In genomic region chr14:75711134-75711795, GRCh38 we compare ENCODE assay signal across 8 cellular contexts. TPM values are rescaled to one million over a fixed set of nuclear protein-coding genes. Genes with fewer than 3 reads are reported as not detected.
A peak's percentile ranks its signal among the peaks of the same experiment; 100 is the strongest.
DNase-seq lines count a peak whose midpoint lies in the region; ATAC-seq and TF ChIP-seq lines count a peak whose summit lies in the region.

No MANE protein-coding gene starts in this region.

- H3K9me3 Mint-ChIP-seq in HFFc6: no peaks in the 10 kb centered on the region

- H3F3A ChIP-seq in neural cell (ENCODE audit: insufficient read depth, low read length, poor library complexity, severe bottlenecking): no peaks in the 10 kb centered on the region

- no peak overlapping the region for H3K27ac ChIP-seq in DND-41 (ENCODE audit: low read length)
- peak overlapping the region; percentile 47 for H3K27ac ChIP-seq in fibroblast of lung (ENCODE audit: insufficient read depth, low read length)
- H3K27ac ChIP-seq in neural cell (ENCODE audit: low read length): no peak overlapping the region

- no peak for TF ChIP-seq EP300 in neural cell (conservative IDR thresholded peaks at IDR 0.05; ENCODE audit: poor library complexity, severe bottlenecking)

- peak; percentile 71 for TF ChIP-seq CTCF in DND-41 (IDR thresholded peaks at IDR 0.05; ENCODE audit: borderline replicate concordance, extremely low read depth, low read length, poor library complexity, severe bottlenecking)
- peak; percentile 95 for TF ChIP-seq CTCF in HFFc6 (IDR thresholded peaks at IDR 0.05)
- peak; percentile 96 to 97 for TF ChIP-seq CTCF in fibroblast of lung (conservative IDR thresholded peaks at IDR 0.05 in 1 of 2, IDR thresholded peaks at IDR 0.05 in 1 of 2; ENCODE audit: low read depth in 1 of 2, low read length in 2 of 2)
- peak; percentile 49 for TF ChIP-seq CTCF in neural cell (IDR thresholded peaks at IDR 0.05; ENCODE audit: poor library complexity, severe bottlenecking)

- peak; percentile 35 for TF ChIP-seq RAD21 in neural cell (conservative IDR thresholded peaks at IDR 0.05)

- no peaks in the 10 kb centered on the region for H3K79me2 ChIP-seq in DND-41 (ENCODE audit: insufficient read depth, low read length)
- no peaks in the 10 kb centered on the region for H3K79me2 ChIP-seq in fibroblast of lung (ENCODE audit: control insufficient read depth, insufficient read depth, low read length)
- H3K79me2 ChIP-seq in neural cell (replicated peaks; ENCODE audit: insufficient read depth, low read length): no peaks in the 10 kb centered on the region

- H3K4me1 ChIP-seq in DND-41 (ENCODE audit: insufficient read depth, low read length): no peaks in the 10 kb centered on the region
- H3K4me1 ChIP-seq in fibroblast of lung (ENCODE audit: control insufficient read depth, extremely low read depth, insufficient read depth, low read length): peaks cover 10% of the 10 kb centered on the region

- H3K4me3 ChIP-seq in DND-41 (ENCODE audit: low read depth in 1 of 2, low read length in 2 of 2) (no peak overlapping the region), fibroblast of lung (replicated peaks in 1 of 4; ENCODE audit: control extremely low read depth in 1 of 4, insufficient read depth in 1 of 4, low read depth in 3 of 4, low read length in 4 of 4) (no peak overlapping the region), neural cell (ENCODE audit: low read length) (no peak overlapping the region)

- H3K9ac ChIP-seq in DND-41 (ENCODE audit: low read depth, low read length): no peak overlapping the region
- H3K9ac ChIP-seq in fibroblast of lung (ENCODE audit: insufficient read depth, low read length): no peak overlapping the region
- H3K9ac ChIP-seq in neural cell (ENCODE audit: low read length): no peak overlapping the region

- no peaks in the 10 kb centered on the region for H3K36me3 Mint-ChIP-seq in HFFc6 (ENCODE audit: low read depth)

- H2AFZ ChIP-seq in DND-41 (ENCODE audit: low read depth, low read length) (no peak overlapping the region), fibroblast of lung (ENCODE audit: low read length) (no peak overlapping the region), neural cell (ENCODE audit: low read depth, low read length) (no peak overlapping the region)

- DNase-seq in DND-41 (peak; percentile 34), HFFc6 (peak; percentile 62), fibroblast of lung (ENCODE audit: low read depth in 2 of 2) (peak; percentile 67 to 75), NCI-H1930 (lab: John Stamatoyannopoulos, UW) (no peak)

- H3K27me3 ChIP-seq in DND-41 (ENCODE audit: insufficient read depth, low read length, poor library complexity) (no peaks in the 10 kb centered on the region), fibroblast of lung (ENCODE audit: control insufficient read depth, insufficient read depth, low read length) (no peaks in the 10 kb centered on the region), neural cell (ENCODE audit: insufficient read depth, low read depth, low read length) (no peaks in the 10 kb centered on the region)

- H3K27ac Mint-ChIP-seq in HFFc6: peak overlapping the region; percentile 81

- H3K9me2 ChIP-seq in neural cell (ENCODE audit: insufficient read depth, low read length): no peaks in the 10 kb centered on the region

- no peak overlapping the region for H3K4me2 ChIP-seq in DND-41 (ENCODE audit: insufficient read depth, low read length)
- H3K4me2 ChIP-seq in fibroblast of lung (ENCODE audit: extremely low read depth, insufficient read depth, low read length): peak overlapping the region; percentile 58
- H3K4me2 ChIP-seq in neural cell (ENCODE audit: low read length): no peak overlapping the region

- H4K20me1 ChIP-seq in DND-41 (ENCODE audit: insufficient read depth, low read length): no peaks in the 10 kb centered on the region
- H4K20me1 ChIP-seq in fibroblast of lung (ENCODE audit: control insufficient read depth, extremely low read depth, insufficient read depth, low read length): no peaks in the 10 kb centered on the region
- H4K20me1 ChIP-seq in neural cell (ENCODE audit: insufficient read depth): no peaks in the 10 kb centered on the region

- H3K4me3 Mint-ChIP-seq in HFFc6: peak overlapping the region; percentile 46; the same call in 1 of the 2 replicates

- peaks cover 34% of the 10 kb centered on the region for H3K4me1 Mint-ChIP-seq in HFFc6 (ENCODE audit: low read depth)

- H3K9me3 ChIP-seq in DND-41 (ENCODE audit: insufficient read depth, low read length, severe bottlenecking) (no peaks in the 10 kb centered on the region), fibroblast of lung (ENCODE audit: control insufficient read depth, insufficient read depth, low read depth, low read length) (no peaks in the 10 kb centered on the region), neural cell (ENCODE audit: low read length) (no peaks in the 10 kb centered on the region)

- ATAC-seq in DND-41 (ENCODE audit: insufficient read depth, low read depth) (peak; percentile 78), SK-N-SH treated with all-trans-retinoic acid at 6 μM for 48 hours (peak; percentile 86), GM19397 (IDR thresholded peaks at IDR 0.05; ENCODE audit: unreplicated experiment) (no peak), HG02610 (IDR thresholded peaks at IDR 0.05; ENCODE audit: unreplicated experiment) (no peak)

- no peaks in the 10 kb centered on the region for H3K27me3 Mint-ChIP-seq in HFFc6 (ENCODE audit: insufficient read depth)

- H3K36me3 ChIP-seq in DND-41 (ENCODE audit: insufficient read depth, low read length) (peaks cover 34% of the 10 kb centered on the region), fibroblast of lung (ENCODE audit: control insufficient read depth, insufficient read depth, low read length) (no peaks in the 10 kb centered on the region), neural cell (ENCODE audit: insufficient read depth, low read length) (no peaks in the 10 kb centered on the region)

TF ChIP-seq in SK-N-SH treated with all-trans-retinoic acid at 6 μM for 48 hours, 23 proteins besides CTCF, POLR2A, EP300 and RAD21:
- no peak for TF ChIP-seq CSRNP3 (CRISPR knock-in tag; IDR thresholded peaks at IDR 0.05)
- no peak for TF ChIP-seq PPARA (CRISPR knock-in tag; IDR thresholded peaks at IDR 0.05; ENCODE audit: borderline replicate concordance)
- no peak for TF ChIP-seq OSR1 (CRISPR knock-in tag; IDR thresholded peaks at IDR 0.05)

TF ChIP-seq in neural cell, 6 proteins besides CTCF, POLR2A, EP300 and RAD21:
- TF ChIP-seq REST (IDR thresholded peaks at IDR 0.05; ENCODE audit: borderline replicate concordance) (no peak), SMC3 (conservative IDR thresholded peaks at IDR 0.05; ENCODE audit: poor library complexity) (peak; percentile 43)

RNA-seq across cellular contexts. Expression of gene TTLL5, which starts 50.2 kb away (rescaled TPM):
- 10 to 100 TPM; 22.0 to 28.9 (median 25.0) TPM for total RNA-seq in HFFc6 (2021; fragmentation: NEBNext Ultra II Directional; extraction: Animal tissue kit (Norgen Biotek cat#: 25700))
- total RNA-seq in fibroblast of lung: 18.2 and 23.8 TPM in 2 replicates
- polyA plus RNA-seq in fibroblast of lung (14.0 and 16.1 TPM in 2 replicates), neural cell (8.2 and 12.5 TPM in 2 replicates)
- 16.2 and 20.7 TPM in 2 replicates for polyA plus RNA-seq in fibroblast of lung (2012)
- polyA minus RNA-seq in fibroblast of lung (ENCODE audit: low replicate concordance) (21.0 and 39.0 TPM in 2 replicates), neural cell (31.4 and 38.4 TPM in 2 replicates)

RNA-seq across cellular contexts. Expression of gene ERG28, which starts 50.6 kb away (rescaled TPM):
- 10 to 100 TPM; 14.1 to 18.2 (median 15.6) TPM for total RNA-seq in HFFc6 (2021; fragmentation: NEBNext Ultra II Directional; extraction: Animal tissue kit (Norgen Biotek cat#: 25700))
- 5.1 and 13.5 TPM in 2 replicates for total RNA-seq in fibroblast of lung
- polyA plus RNA-seq in fibroblast of lung: 31.9 and 43.9 TPM in 2 replicates
- polyA plus RNA-seq in fibroblast of lung (2012): 26.4 and 35.7 TPM in 2 replicates
- 13.9 and 16.0 TPM in 2 replicates for polyA minus RNA-seq in fibroblast of lung (ENCODE audit: low replicate concordance)
- polyA plus RNA-seq in neural cell: 23.4 and 25.3 TPM in 2 replicates
- 11.7 and 14.4 TPM in 2 replicates for polyA minus RNA-seq in neural cell

Comparison
In these comparisons a context has a peak if more than half of its experiments do, and no peak if none do; other contexts are left out.
1. ATAC-seq: peak in DND-41 (single experiment) and SK-N-SH treated with all-trans-retinoic acid at 6 μM for 48 hours (single experiment); none in GM19397 (single experiment) and HG02610 (single experiment).
2. DNase-seq: peak in DND-41 (single experiment), HFFc6 (single experiment) and fibroblast of lung (2 of 2); none in NCI-H1930 (0 of 2).
3. Peak in every context shown above with its lines, with median percentiles within 50 percentile points of each other: CTCF ChIP-seq.